Comparison of ENCODE assay signal across 25 cellular contexts in the genomic region with DNA sequence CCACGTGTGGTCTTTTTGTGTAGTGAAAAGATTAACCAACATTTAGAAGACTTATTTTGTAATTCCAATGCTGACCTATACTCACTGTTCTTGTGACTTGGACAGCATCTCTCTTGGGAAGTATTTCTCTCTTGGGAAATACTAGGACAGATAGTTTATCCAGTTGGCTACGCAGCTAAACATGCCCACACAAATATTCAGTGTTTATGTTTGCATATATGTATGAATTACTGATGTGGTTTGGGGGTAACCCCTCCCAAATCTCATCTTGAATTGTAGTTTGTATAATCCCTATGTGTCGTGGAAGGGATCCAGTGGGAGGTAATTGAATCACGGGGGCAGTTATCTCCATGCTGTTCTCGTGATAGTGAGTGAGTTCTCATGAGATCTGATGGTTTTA.
"Had no signal": no experiment of that assay in that cellular context is flagged by ENCODE, and none has a peak within 500 bp of the region (broad histone marks: within the 10 kb centered on the region; RNA-seq: fewer than 3 reads in every experiment).

No MANE protein-coding gene starts in this region.

- H3K27ac ChIP-seq: left lung, lower lobe of right lung, neural progenitor cell, neutrophil, ovary, right atrium auricular region, right lobe of liver, tibial nerve, uterus had no signal

- H3K4me3 ChIP-seq: left lung, lower lobe of right lung, neural progenitor cell, ovary, right atrium auricular region, right lobe of liver, smooth muscle cell, tibial nerve, uterus had no signal

- H3K9me3 ChIP-seq: left lung, lower lobe of right lung, neutrophil, ovary, right atrium auricular region, right lobe of liver, tibial nerve, uterus had no signal

- H3K27me3 ChIP-seq: left lung, neural progenitor cell, neutrophil, ovary, right atrium auricular region, right lobe of liver, tibial nerve, uterus had no signal

- DNase-seq: kidney; left colon; left lung; lower lobe of right lung; mammary epithelial cell; mesenchymal stem cell; naive B cell; natural killer cell; nephron progenitor cell; occipital lobe; ovary; right lobe of liver; stimulated activated CD4-positive, alpha-beta T cell treated with anti-CD3 and anti-CD28 coated beads, Interleukin-1b, Interleukin-23, amount 100 ng/mL, for 48 hours; stimulated activated CD4-positive, alpha-beta T cell treated with anti-CD3 and anti-CD28 coated beads, Interleukin-2, amount 100 ng/mL, for 48 hours; stimulated activated CD4-positive, alpha-beta T cell treated with anti-CD3 and anti-CD28 coated beads, Interleukin-4, amount 100 ng/mL, for 4 hours; stimulated activated CD8-positive, alpha-beta memory T cell treated with anti-CD3 and anti-CD28 coated beads, Interleukin-4, amount 100 ng/mL, for 48 hours; stimulated activated naive CD4-positive, alpha-beta T cell treated with Interleukin-2 at 50 U/mL for 16 hours; stimulated activated naive CD8-positive, alpha-beta T cell treated with anti-CD3 and anti-CD28 coated beads, Interleukin-15, amount 100 ng/mL, for 72 hours; substantia nigra; uterus had no signal
